1 cellular context compared by ENCODE assay signal in the genomic region with DNA sequence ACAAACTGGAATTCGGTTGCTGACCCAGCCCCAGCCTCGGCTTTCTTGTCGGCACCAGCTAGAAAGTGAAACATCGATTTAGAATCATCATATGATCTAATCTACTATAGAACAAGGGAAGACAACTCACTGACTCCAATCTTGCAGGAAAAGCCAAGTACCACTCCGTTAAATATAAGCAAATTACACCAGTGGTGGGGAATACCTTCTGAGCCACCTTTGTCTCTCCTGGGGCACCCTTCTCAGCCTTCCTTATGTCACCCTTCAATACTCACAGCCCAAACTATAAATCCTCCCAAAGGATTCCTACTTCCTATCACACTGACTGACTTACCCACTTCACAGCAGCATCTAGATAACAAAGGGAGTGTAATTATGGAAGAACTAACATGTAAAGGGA.
A peak's percentile ranks its signal among the peaks of the same experiment; 100 is the strongest.
TF ChIP-seq lines count a peak whose summit lies in the region.

No MANE protein-coding gene starts in this region.

TF ChIP-seq in K562, 482 proteins besides CTCF, POLR2A, EP300 and RAD21:
- TF ChIP-seq SRF (CRISPR knock-in tag; IDR thresholded peaks at IDR 0.05) (no peak), MYBL2 (IDR thresholded peaks at IDR 0.05; ENCODE audit: low read depth) (no peak), MYBL2 (CRISPR knock-in tag; IDR thresholded peaks at IDR 0.05; ENCODE audit: borderline replicate concordance) (no peak), RBM25 (IDR thresholded peaks at IDR 0.05; ENCODE audit: low read depth, low read length, severe bottlenecking) (no peak), ZKSCAN8 (CRISPR knock-in tag; IDR thresholded peaks at IDR 0.05) (no peak), POLR2AphosphoS5 (IDR thresholded peaks at IDR 0.05; ENCODE audit: control insufficient read depth, insufficient read depth, low read depth, low read length) (peak; percentile 37; the same call in 1 of the 2 replicates)
